Comparison of ENCODE assay signal across 14 cellular contexts in genomic region chr1:119006406-119007279, GRCh38. TPM values are rescaled to one million over a fixed set of nuclear protein-coding genes. Genes with fewer than 3 reads are reported as not detected.
DNase-seq lines count a peak whose midpoint lies in the region; ATAC-seq and TF ChIP-seq lines count a peak whose summit lies in the region.
"Had no signal": no experiment of that assay in that cellular context is flagged by ENCODE, and none has a peak within 500 bp of the region (broad histone marks: within the 10 kb centered on the region; RNA-seq: fewer than 3 reads in every experiment).

No MANE protein-coding gene starts in this region.

- H3K4me1 ChIP-seq in iPS-18a (ENCODE audit: control insufficient read depth, low read depth, low read length), result peaks cover 19% of the 10 kb centered on the region
- H3K4me1 ChIP-seq in spleen, result peaks cover 16 to 38% (median 26%) of the 10 kb centered on the region in 6 donors

- H3K27me3 ChIP-seq in WERI-Rb-1 (ENCODE audit: insufficient read depth, low read depth, severe bottlenecking) (peaks cover 29% of the 10 kb centered on the region), iPS-18a (ENCODE audit: control insufficient read depth, insufficient read depth, low read length) (peaks cover 98% of the 10 kb centered on the region), spleen (replicated peaks in 1 of 7) (peaks cover 8 to 96% (median 82%) of the 10 kb centered on the region in 7 donors)
- H3K27me3 ChIP-seq: ovary had no signal

- no peak for DNase-seq in activated CD8-positive, alpha-beta T cell treated with anti-CD3 and anti-CD28 coated beads, Interleukin-2, amount 10 ng/mL, durations not matched to agents 7 days and 5 days
- DNase-seq in activated CD8-positive, alpha-beta T cell treated with anti-CD3 and anti-CD28 coated beads for 36 hours, result no peak
- no peak for DNase-seq in WERI-Rb-1
- peak; percentile 61 for DNase-seq in spleen
- no peak for DNase-seq in NCI-H2029 (lab: John Stamatoyannopoulos, UW)
- no peak for DNase-seq in stimulated activated CD4-positive, alpha-beta T cell treated with anti-CD3 and anti-CD28 coated beads, Interleukin-12 subunit alpha, Interleukin-12 subunit beta, amount 100 ng/mL, for 4 hours
- DNase-seq: activated T-cell treated with anti-CD3 and anti-CD28 coated beads for 4 hours; brain microvascular endothelial cell; DND-41; NCI-H1105 treated with DMSO at 0.1 percent for 48 hours; ovary; stimulated activated CD4-positive, alpha-beta T cell treated with anti-CD3 and anti-CD28 coated beads, Interleukin-2, amount 100 ng/mL, for 24 hours had no signal

- peaks cover 10% of the 10 kb centered on the region for H3K36me3 Mint-ChIP-seq in activated CD8-positive, alpha-beta T cell treated with anti-CD3 and anti-CD28 coated beads, Interleukin-2, amount 10 ng/mL, durations not matched to agents 7 days and 5 days (ENCODE audit: low read depth)
- H3K36me3 Mint-ChIP-seq in activated CD8-positive, alpha-beta T cell treated with anti-CD3 and anti-CD28 coated beads for 36 hours (ENCODE audit: low read depth), result peaks cover 16% of the 10 kb centered on the region

- no peak overlapping the region for H3K27ac ChIP-seq in WERI-Rb-1
- H3K27ac ChIP-seq in iPS-18a (ENCODE audit: low read length), result no peak overlapping the region
- no peak overlapping the region for H3K27ac ChIP-seq in spleen
- H3K27ac ChIP-seq: brain microvascular endothelial cell, ovary had no signal

- no peak for TF ChIP-seq POLR2A in spleen (IDR thresholded peaks at IDR 0.05)

- no peaks in the 10 kb centered on the region for H3K36me3 ChIP-seq in WERI-Rb-1
- no peaks in the 10 kb centered on the region for H3K36me3 ChIP-seq in iPS-18a (ENCODE audit: control insufficient read depth, low read depth, low read length)
- no peaks in the 10 kb centered on the region for H3K36me3 ChIP-seq in spleen
- H3K36me3 ChIP-seq: brain microvascular endothelial cell, ovary had no signal

- intact Hi-C loops in activated CD8-positive, alpha-beta T cell treated with anti-CD3 and anti-CD28 coated beads for 36 hours (cut with micrococcal nuclease), result loop anchor here (5.0 kb wide), 1 partner anchor 854 kb away; no protein-coding TSS in a partner anchor
- intact Hi-C loops in spleen (cut with DNase I; ENCODE audit: low total_unique reads), result loop anchor here (5.0 kb wide), 1 partner anchor 854 kb away; no protein-coding TSS in a partner anchor

- peaks cover 78% of the 10 kb centered on the region for H3K27me3 Mint-ChIP-seq in activated CD8-positive, alpha-beta T cell treated with anti-CD3 and anti-CD28 coated beads, Interleukin-2, amount 10 ng/mL, durations not matched to agents 7 days and 5 days (ENCODE audit: low read depth)
- H3K27me3 Mint-ChIP-seq in activated CD8-positive, alpha-beta T cell treated with anti-CD3 and anti-CD28 coated beads for 36 hours, result peaks cover 80% of the 10 kb centered on the region

- CTCF ChIA-PET in activated CD8-positive, alpha-beta T cell treated with anti-CD3 and anti-CD28 coated beads, Interleukin-2, amount 10 ng/mL, durations not matched to agents 7 days and 5 days (lab: Charles Lee), result no interaction called here
- CTCF ChIA-PET in activated CD8-positive, alpha-beta T cell treated with anti-CD3 and anti-CD28 coated beads for 36 hours (lab: Charles Lee), result interaction anchor here (1.5 kb wide), 1 partner anchor 21 kb away, joined by 5 read pairs; no protein-coding TSS in a partner anchor

- no peak for TF ChIP-seq CTCF in activated CD8-positive, alpha-beta T cell treated with anti-CD3 and anti-CD28 coated beads for 36 hours (IDR thresholded peaks at IDR 0.05)
- TF ChIP-seq CTCF in WERI-Rb-1 (IDR thresholded peaks at IDR 0.05; ENCODE audit: low read depth, low read length), result no peak
- TF ChIP-seq CTCF in spleen (IDR thresholded peaks at IDR 0.05 in 8 of 11, conservative IDR thresholded peaks at IDR 0.05 in 3 of 11), result no peak

- WGBS in spleen, 5 donors, result 5 to 12% (median 5%) methylated on average over 34 to 81 of the region's 81 CpGs

- H3K4me1 Mint-ChIP-seq in activated CD8-positive, alpha-beta T cell treated with anti-CD3 and anti-CD28 coated beads, Interleukin-2, amount 10 ng/mL, durations not matched to agents 7 days and 5 days (ENCODE audit: low read depth), result peaks cover 11% of the 10 kb centered on the region
- H3K4me1 Mint-ChIP-seq in activated CD8-positive, alpha-beta T cell treated with anti-CD3 and anti-CD28 coated beads for 36 hours (ENCODE audit: low read depth), result peaks cover 12% of the 10 kb centered on the region

- H3K4me3 ChIP-seq in WERI-Rb-1 (ENCODE audit: low read depth, low read length), result peak overlapping the region; percentile 55
- peak overlapping the region; percentile 15 for H3K4me3 ChIP-seq in iPS-18a (ENCODE audit: low read length)
- H3K4me3 ChIP-seq in spleen, result peak overlapping the region in 1 of 8 donors; percentile 54
- H3K4me3 ChIP-seq: ovary had no signal

- H3K27ac Mint-ChIP-seq in activated CD8-positive, alpha-beta T cell treated with anti-CD3 and anti-CD28 coated beads, Interleukin-2, amount 10 ng/mL, durations not matched to agents 7 days and 5 days, result peak overlapping the region; percentile 43
- H3K27ac Mint-ChIP-seq in activated CD8-positive, alpha-beta T cell treated with anti-CD3 and anti-CD28 coated beads for 36 hours, result no peak overlapping the region

- POLR2A ChIA-PET in activated CD8-positive, alpha-beta T cell treated with anti-CD3 and anti-CD28 coated beads, Interleukin-2, amount 10 ng/mL, durations not matched to agents 7 days and 5 days (lab: Charles Lee), result no interaction called here
- POLR2A ChIA-PET in activated CD8-positive, alpha-beta T cell treated with anti-CD3 and anti-CD28 coated beads for 36 hours (lab: Charles Lee), result interaction anchor here (0.8 kb wide), 1 partner anchor 17 kb away, joined by 3 read pairs; no protein-coding TSS in a partner anchor

- ATAC-seq in activated CD8-positive, alpha-beta T cell treated with anti-CD3 and anti-CD28 coated beads, Interleukin-2, amount 10 ng/mL, durations not matched to agents 7 days and 5 days, result no peak
- no peak for ATAC-seq in activated CD8-positive, alpha-beta T cell treated with anti-CD3 and anti-CD28 coated beads for 36 hours
- no peak for ATAC-seq in HG03139 (IDR thresholded peaks at IDR 0.05; ENCODE audit: unreplicated experiment)

- no peaks in the 10 kb centered on the region for H3K9me3 Mint-ChIP-seq in activated CD8-positive, alpha-beta T cell treated with anti-CD3 and anti-CD28 coated beads, Interleukin-2, amount 10 ng/mL, durations not matched to agents 7 days and 5 days (ENCODE audit: insufficient read depth)
- H3K9me3 Mint-ChIP-seq in activated CD8-positive, alpha-beta T cell treated with anti-CD3 and anti-CD28 coated beads for 36 hours, result peaks cover 6% of the 10 kb centered on the region

- no peak overlapping the region for H3K9ac ChIP-seq in iPS-18a (ENCODE audit: low read length)

- H3K9me3 ChIP-seq in WERI-Rb-1 (ENCODE audit: severe bottlenecking) (peaks cover 10% of the 10 kb centered on the region), iPS-18a (ENCODE audit: control insufficient read depth, low read depth, low read length) (peaks cover 5% of the 10 kb centered on the region), spleen (peaks cover 0 to 19% (median 0%) of the 10 kb centered on the region in 8 donors)
- H3K9me3 ChIP-seq: ovary had no signal

- H3K4me3 Mint-ChIP-seq in activated CD8-positive, alpha-beta T cell treated with anti-CD3 and anti-CD28 coated beads, Interleukin-2, amount 10 ng/mL, durations not matched to agents 7 days and 5 days, result peak overlapping the region; percentile 24
- no peak overlapping the region for H3K4me3 Mint-ChIP-seq in activated CD8-positive, alpha-beta T cell treated with anti-CD3 and anti-CD28 coated beads for 36 hours

RNA-seq across cellular contexts. Expression of gene TBX15, which starts 18.5 kb away (rescaled TPM):
- not detected for total RNA-seq in activated CD8-positive, alpha-beta T cell treated with anti-CD3 and anti-CD28 coated beads, Interleukin-2, amount 10 ng/mL, durations not matched to agents 7 days and 5 days
- total RNA-seq in activated CD8-positive, alpha-beta T cell treated with anti-CD3 and anti-CD28 coated beads for 36 hours, result not detected
- total RNA-seq in spleen, result under 1 TPM in 4 of 7 donors, not detected in 3; 0.10 to 0.32 (median 0.15) TPM
- polyA plus RNA-seq in spleen, result under 1 TPM in 2 of 3 donors, not detected in 1; 0.06 TPM
